20 cellular contexts compared by ENCODE assay signal in the genomic region with DNA sequence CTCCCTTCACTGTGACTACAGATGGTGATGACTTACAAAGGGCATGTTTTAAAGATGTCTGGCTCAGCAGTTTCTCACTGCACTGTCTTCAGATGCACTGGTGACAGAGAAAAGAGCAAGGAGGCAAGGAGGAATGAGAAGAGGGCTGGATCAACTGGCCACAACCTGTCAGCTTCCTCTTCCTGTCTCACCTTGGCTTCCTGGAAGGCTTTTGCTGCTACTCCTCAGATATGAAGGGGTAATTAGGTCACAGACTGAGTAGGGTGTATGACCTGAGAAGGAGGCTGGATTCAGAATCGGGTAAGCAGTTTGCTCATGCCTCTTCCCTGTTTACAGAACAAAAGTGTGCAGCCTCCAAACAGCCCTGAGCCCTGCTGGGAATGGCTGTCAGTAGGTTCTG.
"Had no signal": no experiment of that assay in that cellular context is flagged by ENCODE, and none has a peak within 500 bp of the region (broad histone marks: within the 10 kb centered on the region; RNA-seq: fewer than 3 reads in every experiment).

No MANE protein-coding gene starts in this region.

- H3K4me1 ChIP-seq: colonic mucosa, gastrocnemius medialis, heart left ventricle, left lung, spleen had no signal

- H3K9me3 ChIP-seq: body of pancreas, colonic mucosa, gastrocnemius medialis, heart left ventricle, left lung, spleen had no signal

- H3K27ac Mint-ChIP-seq: activated B cell treated with CpG ODN at 0.5 μM for 24 hours; activated CD4-positive, alpha-beta T cell treated with anti-CD3 and anti-CD28 coated beads, Interleukin-2, amount 10 ng/mL, durations not matched to agents 24 days and 14 days; activated naive CD8-positive, alpha-beta T cell; activated T-helper 1 cell treated with anti-CD3 and anti-CD28 coated beads, Interleukin-12 subunit alpha, Interleukin-12 subunit beta, Interleukin-2, Interleukin-4 antibody, amounts not matched to agents 30 ng/mL and 10 ng/mL and 1 ng/mL, durations not matched to agents 14 hours and 24 hours and 36 hours; mesothelial cell of epicardium; nephron; stimulated activated naive B cell treated with anti-CD40 and anti-IgM and Interleukin-4, amounts not matched to agents 10 μg/mL and 1 μg/mL and 100 μg/mL, for 72 hours had no signal

- H3K36me3 Mint-ChIP-seq: activated naive CD8-positive, alpha-beta T cell; mesothelial cell of epicardium; stimulated activated naive B cell treated with anti-CD40 and anti-IgM and Interleukin-4, amounts not matched to agents 10 μg/mL and 1 μg/mL and 100 μg/mL, for 72 hours; T-cell had no signal

- H3K27ac ChIP-seq: body of pancreas, colonic mucosa, gastrocnemius medialis, heart left ventricle, left lung, spleen had no signal

- H3K9me3 Mint-ChIP-seq: activated B cell treated with CpG ODN at 0.5 μM for 24 hours; activated CD4-positive, alpha-beta T cell treated with anti-CD3 and anti-CD28 coated beads, Interleukin-2, amount 10 ng/mL, durations not matched to agents 24 days and 14 days; activated T-helper 1 cell treated with anti-CD3 and anti-CD28 coated beads, Interleukin-12 subunit alpha, Interleukin-12 subunit beta, Interleukin-2, Interleukin-4 antibody, amounts not matched to agents 30 ng/mL and 10 ng/mL and 1 ng/mL, durations not matched to agents 14 hours and 24 hours and 36 hours; mesothelial cell of epicardium; nephron; stimulated activated naive B cell treated with anti-CD40 and anti-IgM and Interleukin-4, amounts not matched to agents 10 μg/mL and 1 μg/mL and 100 μg/mL, for 72 hours; T-cell had no signal

- H3K36me3 ChIP-seq: colonic mucosa, gastrocnemius medialis, heart left ventricle, left lung, spleen had no signal

- H3K27me3 ChIP-seq: body of pancreas, colonic mucosa, gastrocnemius medialis, heart left ventricle, left lung had no signal

- H3K4me1 Mint-ChIP-seq: activated B cell treated with CpG ODN at 0.5 μM for 24 hours; activated CD4-positive, alpha-beta T cell treated with anti-CD3 and anti-CD28 coated beads, Interleukin-2, amount 10 ng/mL, durations not matched to agents 24 days and 14 days; mesothelial cell of epicardium; nephron had no signal

- DNase-seq: activated B cell treated with CpG ODN at 0.5 μM for 24 hours; activated CD4-positive, alpha-beta T cell treated with anti-CD3 and anti-CD28 coated beads, Interleukin-2, amount 10 ng/mL, durations not matched to agents 24 days and 14 days; activated T-cell treated with anti-CD3 and anti-CD28 coated beads for 4 hours; body of pancreas; colonic mucosa; gastrocnemius medialis; heart left ventricle; kidney; left lung; occipital lobe; posterior cingulate gyrus; spleen; stimulated activated naive B cell treated with anti-CD40 and anti-IgM and Interleukin-4, amounts not matched to agents 10 μg/mL and 1 μg/mL and 100 μg/mL, for 72 hours; T-cell; T-helper 9 cell had no signal

- H3K4me3 ChIP-seq: body of pancreas, colonic mucosa, gastrocnemius medialis, heart left ventricle, left lung, spleen had no signal

- ATAC-seq: body of pancreas; esophagus mucosa; gastrocnemius medialis; heart left ventricle; left lung; stimulated activated naive B cell treated with anti-CD40 and anti-IgM and Interleukin-4, amounts not matched to agents 10 μg/mL and 1 μg/mL and 100 μg/mL, for 72 hours had no signal

- H3K4me3 Mint-ChIP-seq: activated B cell treated with CpG ODN at 0.5 μM for 24 hours; activated CD4-positive, alpha-beta T cell treated with anti-CD3 and anti-CD28 coated beads, Interleukin-2, amount 10 ng/mL, durations not matched to agents 24 days and 14 days; activated naive CD8-positive, alpha-beta T cell; activated T-helper 1 cell treated with anti-CD3 and anti-CD28 coated beads, Interleukin-12 subunit alpha, Interleukin-12 subunit beta, Interleukin-2, Interleukin-4 antibody, amounts not matched to agents 30 ng/mL and 10 ng/mL and 1 ng/mL, durations not matched to agents 14 hours and 24 hours and 36 hours; mesothelial cell of epicardium; nephron; stimulated activated naive B cell treated with anti-CD40 and anti-IgM and Interleukin-4, amounts not matched to agents 10 μg/mL and 1 μg/mL and 100 μg/mL, for 72 hours; T-cell had no signal

- H3K27me3 Mint-ChIP-seq: activated naive CD8-positive, alpha-beta T cell had no signal
